Comparison of ENCODE assay signal across 12 cellular contexts in the genomic region with DNA sequence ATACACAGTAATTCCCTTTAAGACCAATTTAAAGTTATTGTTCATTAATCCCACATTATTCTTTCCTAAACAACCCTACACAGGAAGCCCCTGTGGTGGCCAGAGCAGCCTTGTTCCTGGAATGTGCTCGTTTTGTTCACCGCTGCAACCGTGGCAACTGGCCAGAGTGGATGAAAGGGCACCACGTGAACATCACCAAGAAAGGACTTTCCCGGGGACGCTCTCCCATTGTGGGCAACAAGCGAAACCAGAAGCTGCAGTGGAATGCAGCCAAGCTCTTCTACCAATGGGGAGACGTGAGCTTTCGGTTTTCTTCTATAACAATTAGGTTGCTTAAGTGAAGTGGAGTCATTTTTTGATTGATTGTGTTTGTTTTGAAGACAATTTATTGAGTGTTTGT.
DNase-seq lines count a peak whose midpoint lies in the region; ATAC-seq lines count a peak whose summit lies in the region.
"Had no signal": no experiment of that assay in that cellular context is flagged by ENCODE, and none has a peak within 500 bp of the region (broad histone marks: within the 10 kb centered on the region; RNA-seq: fewer than 3 reads in every experiment).

No MANE protein-coding gene starts in this region.

- POLR2A ChIA-PET in T-cell (lab: Charles Lee) = no interaction called here

- ATAC-seq in T-cell (replicated peaks in 1 of 4) = no peak
- ATAC-seq in GM21528 (IDR thresholded peaks at IDR 0.05; ENCODE audit: low FRiP score, unreplicated experiment) = no peak

- H3K27ac Mint-ChIP-seq in T-cell = no peak overlapping the region
- H3K27ac Mint-ChIP-seq: activated CD4-positive, alpha-beta T cell treated with anti-CD3 and anti-CD28 coated beads, Interleukin-2, amount 10 ng/mL, durations not matched to agents 24 days and 14 days had no signal

- H3K4me3 Mint-ChIP-seq in T-cell = no peak overlapping the region
- H3K4me3 Mint-ChIP-seq: activated CD4-positive, alpha-beta T cell treated with anti-CD3 and anti-CD28 coated beads, Interleukin-2, amount 10 ng/mL, durations not matched to agents 24 days and 14 days had no signal

- no peaks in the 10 kb centered on the region for H3K36me3 Mint-ChIP-seq in T-cell

- H3K4me1 Mint-ChIP-seq in T-cell = no peaks in the 10 kb centered on the region
- H3K4me1 Mint-ChIP-seq: activated CD4-positive, alpha-beta T cell treated with anti-CD3 and anti-CD28 coated beads, Interleukin-2, amount 10 ng/mL, durations not matched to agents 24 days and 14 days had no signal

- H3K27me3 Mint-ChIP-seq in T-cell = peaks cover 8% of the 10 kb centered on the region in 2 donors
- H3K27me3 Mint-ChIP-seq: activated CD4-positive, alpha-beta T cell treated with anti-CD3 and anti-CD28 coated beads, Interleukin-2, amount 10 ng/mL, durations not matched to agents 24 days and 14 days had no signal

- DNase-seq in DMS153 treated with DMSO at 0.1 percent for 48 hours (lab: John Stamatoyannopoulos, UW; ENCODE audit: unreplicated experiment) = peak; percentile 42
- DNase-seq in NCI-H2196 treated with DMSO at 0.1 percent for 48 hours (lab: John Stamatoyannopoulos, UW; ENCODE audit: unreplicated experiment) = peak; percentile 88
- peak; percentile 86 to 94 for DNase-seq in dermis microvascular lymphatic vessel endothelial cell (ENCODE audit: low read depth in 2 of 2)
- peak; percentile 77 for DNase-seq in medulla oblongata (ENCODE audit: extremely low spot score)
- DNase-seq in NCI-H2227 (lab: John Stamatoyannopoulos, UW; ENCODE audit: unreplicated experiment) = no peak
- DNase-seq in activated effector memory CD4-positive, alpha-beta T cell treated with anti-CD3 and anti-CD28 coated beads, Interleukin-2, amount 50 U/mL, for 16 hours = no peak
- DNase-seq in T-cell = no peak
- DNase-seq: activated CD4-positive, alpha-beta T cell treated with anti-CD3 and anti-CD28 coated beads, Interleukin-2, amount 10 ng/mL, durations not matched to agents 24 days and 14 days; Caco-2; retina; tibial artery had no signal

- H3K9me3 Mint-ChIP-seq in T-cell = peaks cover 0 to 3% (median 1%) of the 10 kb centered on the region in 3 donors
- H3K9me3 Mint-ChIP-seq: activated CD4-positive, alpha-beta T cell treated with anti-CD3 and anti-CD28 coated beads, Interleukin-2, amount 10 ng/mL, durations not matched to agents 24 days and 14 days had no signal

- CTCF ChIA-PET in T-cell (lab: Charles Lee) = no interaction called here

Comparison
In these comparisons a context has a peak if more than half of its experiments do, and no peak if none do; other contexts are left out.
1. DNase-seq: peak in DMS153 treated with DMSO at 0.1 percent for 48 hours (single experiment), NCI-H2196 treated with DMSO at 0.1 percent for 48 hours (single experiment), dermis microvascular lymphatic vessel endothelial cell (2 of 2) and medulla oblongata (single experiment); none in NCI-H2227 (single experiment), activated effector memory CD4-positive, alpha-beta T cell treated with anti-CD3 and anti-CD28 coated beads, Interleukin-2, amount 50 U/mL, for 16 hours (single experiment) and T-cell (0 of 34).